Comparison of ENCODE assay signal across 28 cellular contexts in the genomic region with DNA sequence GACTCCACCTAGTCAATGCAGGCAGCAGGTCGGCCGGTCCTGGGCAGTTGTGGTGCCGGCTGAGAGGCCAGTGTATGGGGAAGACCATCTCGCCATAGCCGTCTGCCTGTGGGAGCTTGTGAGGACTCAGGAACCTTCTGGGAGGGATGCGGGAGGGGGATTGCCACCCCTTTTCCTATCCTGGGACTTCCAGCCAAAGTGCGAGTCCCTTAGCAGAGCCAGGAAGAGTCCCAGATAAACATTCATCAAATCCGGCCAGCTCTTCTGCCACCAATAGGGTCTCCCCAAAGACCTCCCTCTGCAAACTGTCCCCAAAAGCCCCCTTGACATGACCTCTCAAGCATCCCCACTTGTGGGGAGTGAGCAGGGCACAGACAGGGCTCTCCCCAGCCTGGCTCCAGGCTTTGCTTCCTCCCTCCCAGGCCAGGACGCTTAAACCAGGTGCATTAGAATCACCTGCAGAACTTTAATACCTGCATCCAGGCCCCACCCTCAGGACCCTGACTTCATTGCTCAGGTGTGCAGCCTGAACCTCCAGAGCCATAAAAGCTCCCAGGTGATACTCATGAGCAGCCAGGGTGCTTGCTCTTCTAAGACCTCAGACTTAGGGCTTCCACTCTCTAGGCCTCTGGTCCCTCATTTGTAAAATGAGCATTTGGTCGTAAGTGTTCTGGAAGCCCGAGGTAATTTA.
"Had no signal": no experiment of that assay in that cellular context is flagged by ENCODE, and none has a peak within 500 bp of the region (broad histone marks: within the 10 kb centered on the region; RNA-seq: fewer than 3 reads in every experiment).

No MANE protein-coding gene starts in this region.

- H3K27ac ChIP-seq: ascending aorta, breast epithelium, coronary artery, dorsolateral prefrontal cortex had no signal

- H3K27me3 ChIP-seq: ascending aorta, breast epithelium, cardiac muscle cell, dorsolateral prefrontal cortex had no signal

- ATAC-seq: activated naive CD4-positive, alpha-beta T cell treated with anti-CD3 and anti-CD28 coated beads, Interleukin-2, amount 50 U/mL, for 72 hours; activated T-cell treated with anti-CD3 and anti-CD28 coated beads, Interleukin-2, amount 50 U/mL, for 72 hours; esophagus mucosa; T-helper 17 cell had no signal

- H3K36me3 ChIP-seq: ascending aorta, breast epithelium, cardiac muscle cell had no signal

- H3K4me1 ChIP-seq: ascending aorta, breast epithelium had no signal

- H3K9me3 ChIP-seq: ascending aorta, breast epithelium had no signal

- FAIRE-seq: frontal cortex had no signal

- DNase-seq: activated CD4-positive, alpha-beta memory T cell treated with anti-CD3 and anti-CD28 coated beads, Interleukin-2, amount 10 ng/mL, durations not matched to agents 7 days and 5 days; activated CD4-positive, alpha-beta T cell treated with anti-CD3 and anti-CD28 coated beads for 1 hour; activated CD4-positive, alpha-beta T cell treated with anti-CD3 and anti-CD28 coated beads for 4 hours; activated CD4-positive, alpha-beta T cell treated with anti-CD3 and anti-CD28 coated beads, Interleukin-2, amount 10 ng/mL, durations not matched to agents 7 days and 5 days; activated CD4-positive, alpha-beta T cell treated with anti-CD3 and anti-CD28 coated beads, Interleukin-2, amount 50 U/mL, for 4 hours; activated CD8-positive, alpha-beta memory T cell treated with anti-CD3 and anti-CD28 coated beads, Interleukin-2, amount 50 U/mL, for 48 hours; activated gamma-delta T cell; activated naive CD4-positive, alpha-beta T cell; activated naive CD4-positive, alpha-beta T cell treated with anti-CD3 and anti-CD28 coated beads, Interleukin-2, amount 10 ng/mL, durations not matched to agents 7 days and 5 days; activated naive CD8-positive, alpha-beta T cell treated with anti-CD3 and anti-CD28 coated beads, Interleukin-2, amount 10 ng/mL, durations not matched to agents 7 days and 5 days; activated T-cell treated with anti-CD3 and anti-CD28 coated beads for 4 hours; activated T-cell treated with anti-CD3 and anti-CD28 coated beads, Interleukin-2, amount 50 U/mL, for 24 hours; activated T-cell treated with anti-CD3 and anti-CD28 coated beads, Interleukin-2, amount 50 U/mL, for 72 hours; central memory CD4-positive, alpha-beta T cell; dorsolateral prefrontal cortex; effector memory CD4-positive, alpha-beta T cell; endodermal cell; foreskin fibroblast; T-helper 1 cell; T-helper 17 cell; T1000 had no signal

- H3K4me3 ChIP-seq: ascending aorta, breast epithelium, cardiac muscle cell, coronary artery, dorsolateral prefrontal cortex had no signal
